ENCODE assay signal across 18 cellular contexts in the genomic region with DNA sequence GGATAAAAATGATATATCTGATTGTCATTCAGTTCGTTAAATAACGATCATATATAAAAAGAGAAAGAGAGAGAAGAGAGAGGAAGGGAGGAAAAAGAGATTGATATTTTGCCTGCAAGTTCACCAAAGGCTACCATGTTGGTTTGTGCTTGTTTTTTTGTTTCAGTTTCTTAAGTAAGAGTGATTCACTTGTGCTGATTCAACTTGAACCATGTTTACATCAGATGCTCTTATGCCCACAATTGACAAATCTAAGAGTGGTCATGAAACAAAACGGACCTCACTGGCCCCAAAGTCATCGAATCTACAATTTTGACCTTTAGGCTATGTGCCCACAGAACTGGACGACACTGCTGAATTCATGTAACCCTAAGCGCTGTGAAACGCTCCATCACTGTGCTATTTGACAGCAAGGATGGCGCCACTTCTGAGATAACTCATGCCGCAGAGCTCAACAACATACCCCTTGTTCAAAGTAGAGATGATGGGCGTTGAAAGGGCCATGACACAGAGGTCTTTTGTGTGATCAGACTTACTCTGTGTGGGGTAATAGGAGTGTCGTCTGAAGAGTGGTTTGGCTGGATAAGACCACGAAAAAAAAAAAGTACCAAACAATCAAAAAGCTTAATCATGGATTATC.
A peak's percentile ranks its signal among the peaks of the same experiment; 100 is the strongest.
DNase-seq lines count a peak whose midpoint lies in the region; ATAC-seq, FAIRE-seq and TF ChIP-seq lines count a peak whose summit lies in the region.
"Had no signal": no experiment of that assay in that cellular context is flagged by ENCODE, and none has a peak within 500 bp of the region (broad histone marks: within the 10 kb centered on the region; RNA-seq: fewer than 3 reads in every experiment).

No MANE protein-coding gene starts in this region.

- no peaks in the 10 kb centered on the region for H3K9me3 Mint-ChIP-seq in astrocyte (ENCODE audit: unreplicated experiment)
- H3K9me3 Mint-ChIP-seq: GM23338, T-cell had no signal

- H3K4me1 ChIP-seq in astrocyte (ENCODE audit: insufficient read depth, low read length): peaks cover 21% of the 10 kb centered on the region
- H3K4me1 ChIP-seq: gastroesophageal sphincter, parathyroid adenoma had no signal

- no peaks in the 10 kb centered on the region for H3K27me3 Mint-ChIP-seq in astrocyte (ENCODE audit: low read depth, unreplicated experiment)

- H3K9me3 ChIP-seq in astrocyte (ENCODE audit: insufficient read depth, low read depth, low read length): no peaks in the 10 kb centered on the region
- H3K9me3 ChIP-seq: gastroesophageal sphincter had no signal

- no peaks in the 10 kb centered on the region for H3K79me2 ChIP-seq in astrocyte (ENCODE audit: insufficient read depth, low read length)
- H3K79me2 ChIP-seq: parathyroid adenoma had no signal

- H3K4me2 ChIP-seq in astrocyte (ENCODE audit: low read length): peak overlapping the region; percentile 24
- H3K4me2 ChIP-seq: GM23338 had no signal

- no peak for ATAC-seq in GM19455 (IDR thresholded peaks at IDR 0.05; ENCODE audit: unreplicated experiment)
- ATAC-seq: gastroesophageal sphincter, GM23338, T-cell had no signal

- no peaks in the 10 kb centered on the region for H4K20me1 ChIP-seq in astrocyte (ENCODE audit: insufficient read depth, low read length)

- peak overlapping the region; percentile 50 for H3K27ac Mint-ChIP-seq in astrocyte (ENCODE audit: unreplicated experiment)
- H3K27ac Mint-ChIP-seq: CD4-positive, CD25-positive, alpha-beta regulatory T cell; GM23338; T-cell had no signal

- no peak overlapping the region for H2AFZ ChIP-seq in astrocyte (ENCODE audit: low read depth, low read length)
- H2AFZ ChIP-seq: GM23338, parathyroid adenoma had no signal

- H3K4me1 Mint-ChIP-seq in astrocyte (ENCODE audit: low read depth, unreplicated experiment): peaks cover 17% of the 10 kb centered on the region
- H3K4me1 Mint-ChIP-seq: CD4-positive, CD25-positive, alpha-beta regulatory T cell; T-cell had no signal

- no peak for FAIRE-seq in astrocyte (lab: Jason Lieb, UNC)
- FAIRE-seq: G401.6 had no signal

- H3K27ac ChIP-seq in astrocyte (ENCODE audit: low read depth, low read length): peak overlapping the region; percentile 35
- H3K27ac ChIP-seq: gastroesophageal sphincter, parathyroid adenoma had no signal

- H3K4me3 Mint-ChIP-seq in astrocyte (ENCODE audit: unreplicated experiment): no peak overlapping the region
- H3K4me3 Mint-ChIP-seq: CD4-positive, CD25-positive, alpha-beta regulatory T cell; GM23338; T-cell had no signal

- H3K27me3 ChIP-seq in astrocyte (ENCODE audit: insufficient read depth, low read length): no peaks in the 10 kb centered on the region

- H3K9ac ChIP-seq in astrocyte (ENCODE audit: low read length): no peak overlapping the region
- H3K9ac ChIP-seq: parathyroid adenoma had no signal

- peak; percentile 34 for DNase-seq in EL
- DNase-seq in LHCN-M2 (ENCODE audit: low read depth): peak; percentile 20
- peak; percentile 67 for DNase-seq in astrocyte (ENCODE audit: low read depth)
- peak; percentile 62 for DNase-seq in renal cortical epithelial cell (ENCODE audit: low read depth)
- no peak for DNase-seq in DMS153 treated with DMSO at 0.1 percent for 48 hours (lab: John Stamatoyannopoulos, UW; ENCODE audit: unreplicated experiment)
- DNase-seq in DMS 273 (lab: John Stamatoyannopoulos, UW; ENCODE audit: unreplicated experiment): no peak
- DNase-seq: aorta; CD4-positive, CD25-positive, alpha-beta regulatory T cell; KG1; midbrain; NCI-H1694; NCI-H524 treated with DMSO at 0.1 percent for 48 hours; T-cell had no signal

- no peak overlapping the region for H3K4me3 ChIP-seq in astrocyte (ENCODE audit: insufficient read depth, low read depth, low read length)
- H3K4me3 ChIP-seq: gastroesophageal sphincter, GM23338 had no signal

- H3K36me3 ChIP-seq in astrocyte (ENCODE audit: insufficient read depth, low read length): no peaks in the 10 kb centered on the region
- H3K36me3 ChIP-seq: gastroesophageal sphincter had no signal

- no peak for TF ChIP-seq CTCF in astrocyte (IDR thresholded peaks at IDR 0.05; ENCODE audit: insufficient read depth, low read depth, low read length)

- no peaks in the 10 kb centered on the region for H3K36me3 Mint-ChIP-seq in astrocyte (ENCODE audit: low read depth, unreplicated experiment)
- H3K36me3 Mint-ChIP-seq: CD4-positive, CD25-positive, alpha-beta regulatory T cell; T-cell had no signal

Comparison
In these comparisons a context has a peak if more than half of its experiments do, and no peak if none do; other contexts are left out.
1. DNase-seq: peak in EL (single experiment), LHCN-M2 (single experiment), astrocyte (single experiment) and renal cortical epithelial cell (single experiment); none in DMS153 treated with DMSO at 0.1 percent for 48 hours (single experiment) and DMS 273 (single experiment).